ENCODE assay signal across 22 cellular contexts in the genomic region with DNA sequence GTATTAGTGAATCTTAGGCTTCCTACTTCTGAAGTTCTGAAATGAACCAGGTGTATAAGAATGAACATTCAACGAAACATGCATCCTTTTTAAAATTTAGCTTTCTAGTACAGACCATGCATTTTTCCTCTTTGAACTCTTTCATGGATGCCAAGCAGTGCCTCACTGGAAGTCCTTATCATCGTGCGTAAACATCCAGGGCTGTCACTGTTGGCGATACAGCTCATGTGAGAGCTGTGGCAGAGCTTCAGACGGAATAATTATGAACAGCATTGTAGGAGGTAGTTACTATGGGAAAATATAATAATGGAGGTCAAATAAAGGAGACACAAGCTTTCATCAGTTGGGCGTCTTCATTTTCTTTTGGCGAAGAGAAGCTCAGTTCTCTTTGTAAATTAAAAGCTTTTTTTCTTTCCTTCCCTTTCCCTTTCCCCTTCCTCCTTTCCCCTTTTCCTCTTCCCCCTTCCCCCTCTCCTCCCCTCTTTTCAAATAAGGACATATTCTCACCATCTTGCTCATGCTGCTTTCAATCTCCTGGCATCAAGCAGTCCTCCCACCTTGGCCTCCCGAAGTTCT.
DNase-seq lines count a peak whose midpoint lies in the region; ATAC-seq and TF ChIP-seq lines count a peak whose summit lies in the region.
"Had no signal": no experiment of that assay in that cellular context is flagged by ENCODE, and none has a peak within 500 bp of the region (broad histone marks: within the 10 kb centered on the region; RNA-seq: fewer than 3 reads in every experiment).

No MANE protein-coding gene starts in this region.

- TF ChIP-seq CTCF in right atrium auricular region (IDR thresholded peaks at IDR 0.05): no peak
- TF ChIP-seq CTCF in right lobe of liver (IDR thresholded peaks at IDR 0.05): no peak
- no peak for TF ChIP-seq CTCF in brain microvascular endothelial cell (IDR thresholded peaks at IDR 0.05; ENCODE audit: low read depth, low read length, missing control alignments)

- H3K27me3 ChIP-seq in right atrium auricular region (no peaks in the 10 kb centered on the region), right lobe of liver (no peaks in the 10 kb centered on the region), brain microvascular endothelial cell (replicated peaks) (no peaks in the 10 kb centered on the region)
- H3K27me3 ChIP-seq: tibial nerve had no signal

- H3K4me3 ChIP-seq in right atrium auricular region (no peak overlapping the region), right lobe of liver (no peak overlapping the region), brain microvascular endothelial cell (ENCODE audit: low read depth, low read length) (no peak overlapping the region)
- H3K4me3 ChIP-seq: coronary artery, tibial nerve had no signal

- DNase-seq in Right ventricle myocardium superior (no peak), right atrium auricular region (ENCODE audit: low spot score) (no peak), cerebellum (ENCODE audit: low spot score) (peak; percentile 42), right lobe of liver (no peak), superior temporal gyrus (ENCODE audit: extremely low spot score) (peak; percentile 66), DMS79 (lab: John Stamatoyannopoulos, UW) (no peak), brain microvascular endothelial cell (no peak)
- DNase-seq: activated CD4-positive, alpha-beta T cell treated with anti-CD3 and anti-CD28 coated beads for 4 hours; activated CD8-positive, alpha-beta memory T cell treated with anti-CD3 and anti-CD28 coated beads, Interleukin-2, amount 10 ng/mL, durations not matched to agents 7 days and 5 days; activated naive CD8-positive, alpha-beta T cell treated with anti-CD3 and anti-CD28 coated beads, Interleukin-2, amount 10 ng/mL, durations not matched to agents 7 days and 5 days; CD4-positive, alpha-beta T cell; DMS53; naive thymus-derived CD8-positive, alpha-beta T cell; NCI-H1930; small intestine; stimulated activated CD4-positive, alpha-beta T cell treated with anti-CD3 and anti-CD28 coated beads, Interleukin-2, amount 100 ng/mL, for 48 hours; stimulated activated naive CD8-positive, alpha-beta T cell treated with anti-CD3 and anti-CD28 coated beads, Interleukin-15, Interleukin-2, amounts not matched to agents 100 U/mL and 50 U/mL, for 24 hours had no signal

- H3K4me1 ChIP-seq in right atrium auricular region: peaks cover 0 to 11% of the 10 kb centered on the region in 2 donors
- no peaks in the 10 kb centered on the region for H3K4me1 ChIP-seq in right lobe of liver

- in situ Hi-C loops in brain microvascular endothelial cell (cut with HindIII; ENCODE audit: low pct_ligation_motif_present, low sequenced_read_pairs): no loop called here

- H3K36me3 ChIP-seq in right atrium auricular region (no peaks in the 10 kb centered on the region), right lobe of liver (no peaks in the 10 kb centered on the region), brain microvascular endothelial cell (replicated peaks) (no peaks in the 10 kb centered on the region)

- intact Hi-C loops in Right ventricle myocardium superior (cut with DNase I): no loop called here
- intact Hi-C loops in right lobe of liver (cut with DNase I): no loop called here

- no peaks in the 10 kb centered on the region for H3K9me3 ChIP-seq in right atrium auricular region
- no peaks in the 10 kb centered on the region for H3K9me3 ChIP-seq in right lobe of liver
- H3K9me3 ChIP-seq: tibial nerve had no signal

- ATAC-seq in Right ventricle myocardium superior (ENCODE audit: poor library complexity): peak; percentile 76
- ATAC-seq in right lobe of liver: peak; percentile 39 to 81 (median 44)
- no peak for ATAC-seq in HG02852 (IDR thresholded peaks at IDR 0.05; ENCODE audit: unreplicated experiment)
- ATAC-seq: activated T-helper 17 cell treated with anti-CD3 and anti-CD28 coated beads, Interleukin-2, amount 50 U/mL, for 72 hours; naive thymus-derived CD8-positive, alpha-beta T cell; stimulated activated naive CD8-positive, alpha-beta T cell treated with anti-CD3 and anti-CD28 coated beads, Interleukin-15, Interleukin-2, amounts not matched to agents 100 U/mL and 50 U/mL, for 24 hours had no signal

- no peak for TF ChIP-seq POLR2A in right lobe of liver (IDR thresholded peaks at IDR 0.05)

- no peak overlapping the region for H3K27ac ChIP-seq in right atrium auricular region
- no peak overlapping the region for H3K27ac ChIP-seq in right lobe of liver
- H3K27ac ChIP-seq in brain microvascular endothelial cell: no peak overlapping the region
- H3K27ac ChIP-seq: coronary artery, HL-60, tibial nerve had no signal

- 64% methylated on average over 8 of the region's 8 CpGs for WGBS in right lobe of liver (ENCODE audit: insufficient coverage, low coverage, low lambda C conversion rate, missing lambda C conversion rate)

Comparison
In these comparisons a context has a peak if more than half of its experiments do, and no peak if none do; other contexts are left out.
1. DNase-seq: peak in cerebellum (single experiment) and superior temporal gyrus (single experiment); none in Right ventricle myocardium superior (single experiment), right atrium auricular region (single experiment), right lobe of liver (0 of 3), DMS79 (single experiment) and brain microvascular endothelial cell (single experiment).